Comparison of ENCODE assay signal across 23 cellular contexts in the genomic region with DNA sequence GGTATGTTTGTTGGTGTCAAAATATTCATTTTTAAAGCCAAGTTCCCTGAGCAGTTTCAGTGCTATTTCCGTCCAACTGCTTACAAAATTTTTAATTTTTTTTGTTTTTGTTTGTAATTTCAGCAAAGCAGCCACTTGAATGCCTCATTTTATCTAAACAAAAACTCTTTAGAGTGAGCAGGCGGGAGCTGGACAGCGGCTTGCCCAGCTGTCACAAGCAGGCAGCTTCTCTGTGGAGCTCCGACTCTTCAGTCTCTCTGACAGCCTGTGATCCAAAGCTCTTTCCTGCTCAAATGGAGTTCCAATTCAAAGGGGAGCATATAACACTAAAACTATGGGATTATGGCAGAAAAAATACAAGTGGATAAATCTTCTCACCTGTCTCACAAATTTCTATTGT.
"Had no signal": no experiment of that assay in that cellular context is flagged by ENCODE, and none has a peak within 500 bp of the region (broad histone marks: within the 10 kb centered on the region; RNA-seq: fewer than 3 reads in every experiment).

No MANE protein-coding gene starts in this region.

- FAIRE-seq: small intestine had no signal

- H3K36me3 ChIP-seq: heart right ventricle, left ventricle myocardium inferior, ovary, sigmoid colon, stomach, suprapubic skin, tibial nerve had no signal

- H3K4me3 ChIP-seq: heart right ventricle, left ventricle myocardium inferior, lung, ovary, psoas muscle, sigmoid colon, stomach, suprapubic skin, tibial nerve had no signal

- H3K9me3 ChIP-seq: heart right ventricle, left ventricle myocardium inferior, ovary, psoas muscle, sigmoid colon, stomach, suprapubic skin, tibial nerve had no signal

- DNase-seq: activated CD4-positive, alpha-beta T cell treated with anti-CD3 and anti-CD28 coated beads for 36 hours; activated CD4-positive, CD25-positive, alpha-beta regulatory T cell; activated CD8-positive, alpha-beta memory T cell treated with anti-CD3 and anti-CD28 coated beads, Interleukin-2, amount 10 ng/mL, durations not matched to agents 7 days and 5 days; activated CD8-positive, alpha-beta T cell treated with anti-CD3 and anti-CD28 coated beads, Interleukin-2, amount 10 ng/mL, durations not matched to agents 7 days and 5 days; activated naive CD8-positive, alpha-beta T cell treated with anti-CD3 and anti-CD28 coated beads, Interleukin-2, amount 50 U/mL, for 24 hours; activated T-cell treated with anti-CD3 and anti-CD28 coated beads, Interleukin-2, amount 50 U/mL, for 48 hours; endodermal cell; foreskin fibroblast; heart right ventricle; islet precursor cell; left ventricle myocardium inferior; ovary; psoas muscle; sigmoid colon; small intestine; stimulated activated CD4-positive, alpha-beta T cell treated with anti-CD3 and anti-CD28 coated beads, Interleukin-4, amount 100 ng/mL, for 4 hours; stimulated activated CD8-positive, alpha-beta memory T cell treated with anti-CD3 and anti-CD28 coated beads, Interleukin-4, amount 100 ng/mL, for 48 hours; stimulated activated naive B cell treated with anti-CD40 and anti-IgM and Interleukin-4, amounts not matched to agents 10 μg/mL and 1 μg/mL and 100 μg/mL, for 72 hours; stomach had no signal

- H3K27me3 ChIP-seq: heart right ventricle, ovary, sigmoid colon, stomach, suprapubic skin, tibial nerve had no signal

- ATAC-seq: activated CD4-positive, alpha-beta T cell treated with anti-CD3 and anti-CD28 coated beads for 36 hours; activated CD8-positive, alpha-beta memory T cell treated with anti-CD3 and anti-CD28 coated beads, Interleukin-2, amount 10 ng/mL, durations not matched to agents 7 days and 5 days; activated CD8-positive, alpha-beta T cell treated with anti-CD3 and anti-CD28 coated beads, Interleukin-2, amount 10 ng/mL, durations not matched to agents 7 days and 5 days; activated naive CD8-positive, alpha-beta T cell treated with anti-CD3 and anti-CD28 coated beads, Interleukin-2, amount 50 U/mL, for 24 hours; esophagus mucosa; heart right ventricle; psoas muscle; stimulated activated naive B cell treated with anti-CD40 and anti-IgM and Interleukin-4, amounts not matched to agents 10 μg/mL and 1 μg/mL and 100 μg/mL, for 72 hours had no signal
